ENCODE assay signal across 3 cellular contexts in genomic region chr7:1436608-1437007, GRCh38.
"Had no signal": no experiment of that assay in that cellular context is flagged by ENCODE, and none has a peak within 500 bp of the region (broad histone marks: within the 10 kb centered on the region; RNA-seq: fewer than 3 reads in every experiment).

No MANE protein-coding gene starts in this region.

- H3K4me3 ChIP-seq: GM12878 had no signal

- DNase-seq: GDM1, GF-D8 had no signal
